In the genomic region with DNA sequence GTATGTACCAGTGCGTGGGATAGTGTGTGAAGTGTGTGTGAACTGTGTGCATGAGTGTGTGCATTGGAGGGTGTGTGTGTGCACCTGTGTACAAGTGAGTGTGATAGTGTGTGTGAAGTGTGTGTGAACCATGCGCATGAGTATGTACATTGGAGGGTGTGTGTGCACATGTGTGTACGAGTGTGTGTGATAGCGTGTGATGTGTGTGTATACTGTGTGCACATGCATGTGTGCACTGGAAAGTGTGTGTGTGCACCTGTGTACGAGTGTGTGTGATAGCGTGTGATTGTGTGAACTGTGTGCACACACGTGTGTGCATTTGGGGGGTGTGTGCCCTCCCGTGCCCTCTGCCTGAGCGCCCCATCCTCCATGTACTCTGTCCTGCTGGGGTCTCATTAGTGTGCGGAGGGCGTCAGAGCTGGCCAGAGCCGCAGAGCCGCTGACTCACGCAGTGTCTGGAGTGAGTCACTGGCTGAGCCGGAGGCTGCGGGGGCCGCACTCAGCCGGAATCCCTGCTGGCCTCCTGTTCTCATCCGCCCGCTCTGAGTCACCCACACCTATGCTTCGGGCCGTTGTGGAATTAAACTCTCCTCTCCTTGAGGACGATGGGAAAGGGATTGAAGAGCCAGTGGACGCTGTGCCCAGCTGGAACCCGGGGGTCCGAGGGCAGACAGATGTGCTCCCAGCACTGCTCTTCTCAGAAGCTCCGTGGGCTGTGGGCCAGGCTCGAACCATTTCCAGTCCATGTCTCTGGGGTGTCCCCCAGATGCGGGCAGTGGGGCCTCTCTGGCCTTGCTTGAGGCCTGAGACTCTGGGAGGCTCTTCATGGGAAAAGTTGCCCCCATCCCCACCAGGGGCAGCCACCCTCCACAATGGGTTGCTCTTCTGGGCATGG, we compare ENCODE assay signal across 9 cellular contexts.
DNase-seq lines count a peak whose midpoint lies in the region; ATAC-seq lines count a peak whose summit lies in the region.
"Had no signal": no experiment of that assay in that cellular context is flagged by ENCODE, and none has a peak within 500 bp of the region (broad histone marks: within the 10 kb centered on the region; RNA-seq: fewer than 3 reads in every experiment).

No MANE protein-coding gene starts in this region.

- in situ Hi-C loops in KBM-7 (cut with MboI; ENCODE audit: low pct_unique_long_range_greater_than_20kb, low sequenced_read_pairs) = no loop called here

- ATAC-seq in GM19324 (IDR thresholded peaks at IDR 0.05; ENCODE audit: low FRiP score, unreplicated experiment) (no peak), HG03097 (IDR thresholded peaks at IDR 0.05; ENCODE audit: low FRiP score, unreplicated experiment) (no peak)

- peak; percentile 9 for DNase-seq in DMS53 treated with DMSO at 0.1 percent for 48 hours (lab: John Stamatoyannopoulos, UW; ENCODE audit: unreplicated experiment)
- peak; percentile 11 for DNase-seq in NOMO-1 treated with dmso at 0.1 percent for 144 hours (lab: John Stamatoyannopoulos, UW; ENCODE audit: unreplicated experiment)
- DNase-seq in epidermal melanocyte (ENCODE audit: insufficient read length, low spot score) = peak; percentile 70
- peak; percentile 84 for DNase-seq in non-pigmented ciliary epithelial cell (ENCODE audit: low read depth)
- no peak for DNase-seq in pons (ENCODE audit: low spot score)
- no peak for DNase-seq in KBM-7
- DNase-seq: activated effector memory CD4-positive, alpha-beta T cell treated with anti-CD3 and anti-CD28 coated beads, Interleukin-2, amount 50 U/mL, for 16 hours had no signal

Comparison
In these comparisons a context has a peak if more than half of its experiments do, and no peak if none do; other contexts are left out.
1. DNase-seq: peak in DMS53 treated with DMSO at 0.1 percent for 48 hours (single experiment), NOMO-1 treated with dmso at 0.1 percent for 144 hours (single experiment), epidermal melanocyte (single experiment) and non-pigmented ciliary epithelial cell (single experiment); none in pons (single experiment) and KBM-7 (single experiment).